ENCODE assay signal across 14 cellular contexts in the genomic region with DNA sequence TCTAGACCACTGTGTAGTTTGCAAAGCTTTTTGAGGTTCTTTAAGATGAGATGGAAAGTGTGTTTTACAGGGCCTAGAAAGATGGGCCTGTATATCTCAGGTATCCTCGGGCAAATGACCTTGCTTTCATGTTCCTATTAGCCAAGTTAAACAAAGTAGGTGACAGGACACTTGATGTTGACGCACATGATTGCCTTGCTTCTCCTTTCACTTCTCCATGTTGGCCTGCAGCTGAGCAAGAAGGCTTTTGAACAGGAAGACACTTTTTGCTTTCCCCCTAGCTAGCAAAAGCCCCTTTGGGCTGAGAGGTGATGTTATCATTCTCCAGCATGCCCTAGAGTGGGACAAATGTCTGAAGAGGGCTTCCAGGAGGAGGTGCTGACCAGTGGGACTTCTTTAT.
DNase-seq lines count a peak whose midpoint lies in the region; ATAC-seq, FAIRE-seq and TF ChIP-seq lines count a peak whose summit lies in the region.
"Had no signal": no experiment of that assay in that cellular context is flagged by ENCODE, and none has a peak within 500 bp of the region (broad histone marks: within the 10 kb centered on the region; RNA-seq: fewer than 3 reads in every experiment).

No MANE protein-coding gene starts in this region.

- no peak overlapping the region for H3K4me3 ChIP-seq in Peyer's patch
- no peak overlapping the region for H3K4me3 ChIP-seq in upper lobe of right lung

- FAIRE-seq in GM12891 (lab: Jason Lieb, UNC), result peak; percentile 91

- H3K4me3 Mint-ChIP-seq in chondrocyte (ENCODE audit: unreplicated experiment), result no peak overlapping the region
- H3K4me3 Mint-ChIP-seq: T-helper 1 cell treated with Interleukin-12 subunit alpha and Interleukin-12 subunit beta and Interleukin-4 antibody, amounts not matched to agents 30 μg/mL and 1 μg/mL, for 36 hours had no signal

- intact Hi-C loops in upper lobe of right lung (cut with DNase I), result no loop called here

- H3K9me3 ChIP-seq in Peyer's patch, result no peaks in the 10 kb centered on the region
- no peaks in the 10 kb centered on the region for H3K9me3 ChIP-seq in upper lobe of right lung
- H3K9me3 ChIP-seq: neutrophil had no signal

- H3K36me3 ChIP-seq in Peyer's patch, result no peaks in the 10 kb centered on the region
- H3K36me3 ChIP-seq in upper lobe of right lung, result no peaks in the 10 kb centered on the region
- H3K36me3 ChIP-seq: brain microvascular endothelial cell, neutrophil had no signal

- peaks cover 6% of the 10 kb centered on the region for H3K4me1 Mint-ChIP-seq in chondrocyte (ENCODE audit: low read depth)

- peak overlapping the region in 2 of 4 donors; percentile 8 to 32 for H3K27ac ChIP-seq in Peyer's patch
- H3K27ac ChIP-seq in upper lobe of right lung, result no peak overlapping the region
- H3K27ac ChIP-seq: brain microvascular endothelial cell, neutrophil had no signal

- no peak overlapping the region for H3K27ac Mint-ChIP-seq in chondrocyte (ENCODE audit: unreplicated experiment)
- H3K27ac Mint-ChIP-seq: T-helper 1 cell treated with Interleukin-12 subunit alpha and Interleukin-12 subunit beta and Interleukin-4 antibody, amounts not matched to agents 30 μg/mL and 1 μg/mL, for 36 hours had no signal

- no peaks in the 10 kb centered on the region for H3K36me3 Mint-ChIP-seq in chondrocyte (ENCODE audit: low read depth)

- DNase-seq in GM12891 (ENCODE audit: insufficient read length, low spot score) (no peak), Peyer's patch (peak in 2 of 3 donors; percentile 18 to 48), upper lobe of right lung (no peak), NCI-H146 (lab: John Stamatoyannopoulos, UW) (no peak), GOT3 (lab: John Stamatoyannopoulos, UW) (no peak), chondrocyte (ENCODE audit: low spot score) (no peak)
- DNase-seq: activated T-cell treated with anti-CD3 and anti-CD28 coated beads, Interleukin-2, amount 50 U/mL, for 48 hours; brain microvascular endothelial cell; GDM1; stimulated activated CD4-positive, alpha-beta T cell treated with anti-CD3 and anti-CD28 coated beads, Interleukin-1b, Interleukin-23, amount 100 ng/mL, for 48 hours had no signal

- no peaks in the 10 kb centered on the region for H3K27me3 Mint-ChIP-seq in chondrocyte (ENCODE audit: low read depth)

- no peaks in the 10 kb centered on the region for H3K9me3 Mint-ChIP-seq in chondrocyte (ENCODE audit: low read depth)
- H3K9me3 Mint-ChIP-seq: T-helper 1 cell treated with Interleukin-12 subunit alpha and Interleukin-12 subunit beta and Interleukin-4 antibody, amounts not matched to agents 30 μg/mL and 1 μg/mL, for 36 hours had no signal

- ATAC-seq in GM19455 (IDR thresholded peaks at IDR 0.05; ENCODE audit: unreplicated experiment), result peak; percentile 64
- ATAC-seq in HG02870 (IDR thresholded peaks at IDR 0.05; ENCODE audit: unreplicated experiment), result peak; percentile 79
- no peak for ATAC-seq in upper lobe of right lung

- H3K27me3 ChIP-seq in Peyer's patch, result no peaks in the 10 kb centered on the region
- H3K27me3 ChIP-seq in upper lobe of right lung, result no peaks in the 10 kb centered on the region
- H3K27me3 ChIP-seq: brain microvascular endothelial cell, neutrophil had no signal

- no peaks in the 10 kb centered on the region for H3K4me1 ChIP-seq in Peyer's patch
- H3K4me1 ChIP-seq in upper lobe of right lung, result no peaks in the 10 kb centered on the region

- TF ChIP-seq CTCF in Peyer's patch (IDR thresholded peaks at IDR 0.05) (no peak), upper lobe of right lung (IDR thresholded peaks at IDR 0.05) (no peak), chondrocyte (IDR thresholded peaks at IDR 0.05) (no peak)

- no peak for TF ChIP-seq POLR2A in GM12891 (IDR thresholded peaks at IDR 0.05; ENCODE audit: low read depth, low read length)
- TF ChIP-seq POLR2A in Peyer's patch (IDR thresholded peaks at IDR 0.05), result no peak

TF ChIP-seq in GM12891, 5 proteins besides CTCF, POLR2A, EP300 and RAD21:
- TF ChIP-seq SPI1 (IDR thresholded peaks at IDR 0.05; ENCODE audit: low read depth, low read length) (peak; percentile 80), POU2F2 (IDR thresholded peaks at IDR 0.05; ENCODE audit: low read depth, low read length) (no peak)
TF ChIP-seq in GM12891: peak in this region for 1.

Comparison
In these comparisons a context has a peak if more than half of its experiments do, and no peak if none do; other contexts are left out.
1. DNase-seq: peak in Peyer's patch (2 of 3); none in GM12891 (single experiment), upper lobe of right lung (single experiment), NCI-H146 (single experiment), GOT3 (single experiment) and chondrocyte (single experiment).